In the genomic region with DNA sequence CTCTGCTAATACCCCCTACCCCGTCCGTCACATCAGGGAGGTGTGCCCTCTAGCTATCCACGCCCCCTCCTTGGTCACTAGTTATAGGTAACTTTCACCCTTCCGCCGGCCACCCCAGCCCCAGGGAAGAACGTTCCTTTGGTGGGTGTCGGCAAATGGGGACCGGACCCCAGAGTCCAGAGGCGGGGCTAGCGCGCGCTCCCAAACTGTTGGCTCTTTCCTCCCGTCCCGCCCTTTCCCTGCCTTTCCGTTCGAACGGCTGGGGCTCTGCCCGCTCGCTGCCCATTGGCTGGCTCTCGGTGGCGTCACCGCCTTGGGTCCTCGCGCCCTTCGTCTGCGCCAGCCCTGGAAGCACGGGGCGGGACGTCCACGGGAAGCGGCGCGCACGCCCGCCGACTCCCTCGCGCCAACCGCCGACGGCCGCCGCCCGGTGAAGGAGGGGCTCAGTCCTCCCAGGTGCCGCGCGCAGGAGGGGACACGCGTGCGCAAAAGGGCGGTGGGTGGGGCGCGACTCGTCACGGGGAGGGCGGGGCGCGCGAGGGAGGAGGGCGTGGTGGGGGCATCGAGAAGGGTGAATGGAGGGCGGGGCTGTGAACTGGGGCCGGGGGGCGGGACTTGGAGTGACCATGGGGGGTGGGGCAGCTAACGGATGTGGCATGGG, we compare ENCODE assay signal across 1 cellular context.
TF ChIP-seq lines count a peak whose summit lies in the region.

No MANE protein-coding gene starts in this region.

TF ChIP-seq in SK-N-SH treated with all-trans-retinoic acid at 6 μM for 48 hours, 23 proteins besides CTCF, POLR2A, EP300 and RAD21 (continued from another document):
- TF ChIP-seq, protein P1, sequence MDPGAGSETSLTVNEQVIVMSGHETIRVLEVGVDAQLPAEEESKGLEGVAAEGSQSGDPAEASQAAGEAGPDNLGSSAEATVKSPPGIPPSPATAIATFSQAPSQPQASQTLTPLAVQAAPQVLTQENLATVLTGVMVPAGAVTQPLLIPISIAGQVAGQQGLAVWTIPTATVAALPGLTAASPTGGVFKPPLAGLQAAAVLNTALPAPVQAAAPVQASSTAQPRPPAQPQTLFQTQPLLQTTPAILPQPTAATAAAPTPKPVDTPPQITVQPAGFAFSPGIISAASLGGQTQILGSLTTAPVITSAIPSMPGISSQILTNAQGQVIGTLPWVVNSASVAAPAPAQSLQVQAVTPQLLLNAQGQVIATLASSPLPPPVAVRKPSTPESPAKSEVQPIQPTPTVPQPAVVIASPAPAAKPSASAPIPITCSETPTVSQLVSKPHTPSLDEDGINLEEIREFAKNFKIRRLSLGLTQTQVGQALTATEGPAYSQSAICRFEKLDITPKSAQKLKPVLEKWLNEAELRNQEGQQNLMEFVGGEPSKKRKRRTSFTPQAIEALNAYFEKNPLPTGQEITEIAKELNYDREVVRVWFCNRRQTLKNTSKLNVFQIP (CRISPR knock-in tag; IDR thresholded peaks at IDR 0.05; ENCODE audit: borderline replicate concordance, low read depth), result no peak
- no peak for TF ChIP-seq ZFP30 (CRISPR knock-in tag; IDR thresholded peaks at IDR 0.05)
- no peak for TF ChIP-seq ZNF565 (CRISPR knock-in tag; conservative IDR thresholded peaks at IDR 0.05; ENCODE audit: low read depth)
- no peak for TF ChIP-seq RARB (CRISPR knock-in tag; IDR thresholded peaks at IDR 0.05)
- TF ChIP-seq GLIS3 (CRISPR knock-in tag; IDR thresholded peaks at IDR 0.05), result no peak
- no peak for TF ChIP-seq ARNTL (CRISPR knock-in tag; IDR thresholded peaks at IDR 0.05; ENCODE audit: borderline replicate concordance, low read depth)
- no peak for TF ChIP-seq ZNF8 (CRISPR knock-in tag; IDR thresholded peaks at IDR 0.05)
- TF ChIP-seq ZFP3 (CRISPR knock-in tag; IDR thresholded peaks at IDR 0.05), result no peak
- TF ChIP-seq OSR1 (CRISPR knock-in tag; IDR thresholded peaks at IDR 0.05), result no peak
- TF ChIP-seq ZNF70 (CRISPR knock-in tag; IDR thresholded peaks at IDR 0.05), result no peak
- no peak for TF ChIP-seq TOX (CRISPR knock-in tag; IDR thresholded peaks at IDR 0.05; ENCODE audit: borderline replicate concordance)
